8 cellular contexts compared by ENCODE assay signal in genomic region chr15:62647195-62647865, GRCh38.
A peak's percentile ranks its signal among the peaks of the same experiment; 100 is the strongest.
DNase-seq lines count a peak whose midpoint lies in the region; ATAC-seq, FAIRE-seq and TF ChIP-seq lines count a peak whose summit lies in the region.

No MANE protein-coding gene starts in this region.

- no peaks in the 10 kb centered on the region for H3K36me3 ChIP-seq in colonic mucosa
- no peaks in the 10 kb centered on the region for H3K36me3 ChIP-seq in pancreas

- peaks cover 0 to 6% of the 10 kb centered on the region in 2 donors for H3K27me3 Mint-ChIP-seq in stimulated activated naive B cell treated with anti-CD40 and anti-IgM and Interleukin-4, amounts not matched to agents 10 μg/mL and 1 μg/mL and 100 μg/mL, for 72 hours

- H3K27ac Mint-ChIP-seq in stimulated activated naive B cell treated with anti-CD40 and anti-IgM and Interleukin-4, amounts not matched to agents 10 μg/mL and 1 μg/mL and 100 μg/mL, for 72 hours: no peak overlapping the region

- H3K4me1 ChIP-seq in colonic mucosa (peaks cover 3% of the 10 kb centered on the region), pancreas (no peaks in the 10 kb centered on the region)

- no peak for FAIRE-seq in pancreas (lab: Jason Lieb, UNC)

- H3K4me3 Mint-ChIP-seq in stimulated activated naive B cell treated with anti-CD40 and anti-IgM and Interleukin-4, amounts not matched to agents 10 μg/mL and 1 μg/mL and 100 μg/mL, for 72 hours: no peak overlapping the region

- H3K27ac ChIP-seq in colonic mucosa: no peak overlapping the region
- no peak overlapping the region for H3K27ac ChIP-seq in pancreas

- DNase-seq in EL: peak; percentile 85
- peak; percentile 31 for DNase-seq in NCI-H2029 (lab: John Stamatoyannopoulos, UW)
- peak; percentile 74 for DNase-seq in colonic mucosa
- no peak for DNase-seq in pancreas
- DNase-seq in activated effector memory CD4-positive, alpha-beta T cell treated with Interleukin-2 at 50 U/mL for 16 hours: no peak
- no peak for DNase-seq in central memory CD4-positive, alpha-beta T cell
- no peak for DNase-seq in NCI-H1048 (lab: John Stamatoyannopoulos, UW)
- DNase-seq in stimulated activated naive B cell treated with anti-CD40 and anti-IgM and Interleukin-4, amounts not matched to agents 10 μg/mL and 1 μg/mL and 100 μg/mL, for 72 hours: no peak

- no peak for TF ChIP-seq CTCF in colonic mucosa (IDR thresholded peaks at IDR 0.05)
- no peak for TF ChIP-seq CTCF in pancreas (IDR thresholded peaks at IDR 0.05)

- no peaks in the 10 kb centered on the region for H3K27me3 ChIP-seq in colonic mucosa
- no peaks in the 10 kb centered on the region for H3K27me3 ChIP-seq in pancreas

- WGBS in pancreas, 2 donors: 89 to 92% methylated on average over 12 of the region's 12 CpGs

- no peak overlapping the region for H3K9ac ChIP-seq in colonic mucosa (ENCODE audit: low read depth in 2 of 2, low read length in 2 of 2)

- H3K4me1 Mint-ChIP-seq in stimulated activated naive B cell treated with anti-CD40 and anti-IgM and Interleukin-4, amounts not matched to agents 10 μg/mL and 1 μg/mL and 100 μg/mL, for 72 hours: peaks cover 0 to 5% of the 10 kb centered on the region in 2 donors

- intact Hi-C loops in colonic mucosa (cut with DNase I): loop anchor here (5.0 to 10.0 kb wide), 2 partner anchors 93 to 255 kb away; partner anchors contain the start of gene TLN2
- intact Hi-C loops in pancreas (cut with DNase I): loop anchor here in 1 of 3 donors (10.0 kb wide), 1 partner anchor 253 kb away; the partner anchor contains the start of gene TLN2

- no peaks in the 10 kb centered on the region for H3K36me3 Mint-ChIP-seq in stimulated activated naive B cell treated with anti-CD40 and anti-IgM and Interleukin-4, amounts not matched to agents 10 μg/mL and 1 μg/mL and 100 μg/mL, for 72 hours

- H3K4me3 ChIP-seq in colonic mucosa (no peak overlapping the region), pancreas (no peak overlapping the region)

- peak in 3 of 4 donors; percentile 39 to 68 (median 66) for ATAC-seq in pancreas
- ATAC-seq in stimulated activated naive B cell treated with anti-CD40 and anti-IgM and Interleukin-4, amounts not matched to agents 10 μg/mL and 1 μg/mL and 100 μg/mL, for 72 hours (replicated peaks): no peak

- H3K9me3 ChIP-seq in colonic mucosa (no peaks in the 10 kb centered on the region), pancreas (no peaks in the 10 kb centered on the region)

- no peaks in the 10 kb centered on the region for H3K9me3 Mint-ChIP-seq in stimulated activated naive B cell treated with anti-CD40 and anti-IgM and Interleukin-4, amounts not matched to agents 10 μg/mL and 1 μg/mL and 100 μg/mL, for 72 hours

Comparison
In these comparisons a context has a peak if more than half of its experiments do, and no peak if none do; other contexts are left out.
1. DNase-seq: peak in EL (single experiment), NCI-H2029 (single experiment) and colonic mucosa (single experiment); none in pancreas (0 of 6), activated effector memory CD4-positive, alpha-beta T cell treated with Interleukin-2 at 50 U/mL for 16 hours (single experiment), central memory CD4-positive, alpha-beta T cell (single experiment), NCI-H1048 (single experiment) and stimulated activated naive B cell treated with anti-CD40 and anti-IgM and Interleukin-4, amounts not matched to agents 10 μg/mL and 1 μg/mL and 100 μg/mL, for 72 hours (single experiment).
2. ATAC-seq: peak in pancreas (3 of 4); none in stimulated activated naive B cell treated with anti-CD40 and anti-IgM and Interleukin-4, amounts not matched to agents 10 μg/mL and 1 μg/mL and 100 μg/mL, for 72 hours (0 of 2).